15 cellular contexts compared by ENCODE assay signal in genomic region chr2:177175917-177176668, GRCh38. TPM values are rescaled to one million over a fixed set of nuclear protein-coding genes. Genes with fewer than 3 reads are reported as not detected.
A peak's percentile ranks its signal among the peaks of the same experiment; 100 is the strongest.
DNase-seq lines count a peak whose midpoint lies in the region; ATAC-seq, FAIRE-seq and TF ChIP-seq lines count a peak whose summit lies in the region.
"Had no signal": no experiment of that assay in that cellular context is flagged by ENCODE, and none has a peak within 500 bp of the region (broad histone marks: within the 10 kb centered on the region; RNA-seq: fewer than 3 reads in every experiment).

No MANE protein-coding gene starts in this region.

- CTCF ChIA-PET in Panc1 (lab: Charles Lee): interaction anchor here (0.6 kb wide), 1 partner anchor 97 kb away, joined by 3 read pairs; no protein-coding TSS in a partner anchor

- H3K27me3 Mint-ChIP-seq in mesothelial cell of epicardium (ENCODE audit: low read depth) (no peaks in the 10 kb centered on the region), nephron progenitor cell (ENCODE audit: low read depth, poor library complexity) (peaks cover 5% of the 10 kb centered on the region)
- H3K27me3 Mint-ChIP-seq: B cell had no signal

- in situ Hi-C loops in Panc1 (cut with HindIII; ENCODE audit: low pct_unique_long_range_greater_than_20kb, low sequenced_read_pairs): no loop called here

- H3K9me3 Mint-ChIP-seq in mesothelial cell of epicardium: no peaks in the 10 kb centered on the region
- no peaks in the 10 kb centered on the region for H3K9me3 Mint-ChIP-seq in nephron progenitor cell
- H3K9me3 Mint-ChIP-seq: CD4-positive, CD25-positive, alpha-beta regulatory T cell had no signal

- POLR2A ChIA-PET in Panc1 (lab: Charles Lee): no interaction called here

- DNase-seq in GM12891 (ENCODE audit: insufficient read length, low spot score): no peak
- no peak for DNase-seq in Panc1 (ENCODE audit: low read depth, low spot score)
- no peak for DNase-seq in mesothelial cell of epicardium (ENCODE audit: low spot score in 2 of 2, unreplicated experiment in 2 of 2)
- no peak for DNase-seq in testis
- no peak for DNase-seq in nephron progenitor cell
- no peak for DNase-seq in RKO (ENCODE audit: low spot score)
- DNase-seq: Caco-2; CD4-positive, CD25-positive, alpha-beta regulatory T cell; NCI-H1092; NCI-H146; OCI-M1 had no signal

- H3K4me1 ChIP-seq in Panc1 (ENCODE audit: control insufficient read depth, insufficient read depth, low read length) (peaks cover 44% of the 10 kb centered on the region), testis (peaks cover 4% of the 10 kb centered on the region)
- H3K4me1 ChIP-seq: HAP-1 had no signal

- no peak; the same call in 1 of the 2 replicates for TF ChIP-seq CTCF in Panc1 (IDR thresholded peaks at IDR 0.05)
- no peak for TF ChIP-seq CTCF in mesothelial cell of epicardium (IDR thresholded peaks at IDR 0.05; ENCODE audit: unreplicated experiment)
- no peak for TF ChIP-seq CTCF in testis (IDR thresholded peaks at IDR 0.05)
- TF ChIP-seq CTCF in nephron progenitor cell (IDR thresholded peaks at IDR 0.05): no peak

- peak; percentile 31 for FAIRE-seq in GM12891 (lab: Jason Lieb, UNC)

- H3K4me3 ChIP-seq in Panc1 (ENCODE audit: low read depth in 2 of 2, low read length in 2 of 2) (no peak overlapping the region), testis (no peak overlapping the region)
- H3K4me3 ChIP-seq: HAP-1 had no signal

- H3K27me3 ChIP-seq in Panc1 (ENCODE audit: control insufficient read depth, insufficient read depth, low read length): no peaks in the 10 kb centered on the region
- H3K27me3 ChIP-seq in testis: no peaks in the 10 kb centered on the region

- ATAC-seq in Panc1: peak; percentile 52

- whole genome bisulfite sequencing in testis, 2 donors: 87 to 90% methylated on average over 7 of the region's 7 CpGs

- no peak for TF ChIP-seq EP300 in Ishikawa (IDR thresholded peaks at IDR 0.05; ENCODE audit: borderline replicate concordance)

- H3K4me3 Mint-ChIP-seq in mesothelial cell of epicardium (no peak overlapping the region), nephron progenitor cell (no peak overlapping the region)
- H3K4me3 Mint-ChIP-seq: B cell; CD4-positive, CD25-positive, alpha-beta regulatory T cell had no signal

- H3K36me3 ChIP-seq in Panc1 (ENCODE audit: control insufficient read depth, insufficient read depth, low read length) (no peaks in the 10 kb centered on the region), testis (ENCODE audit: low read depth, missing control alignments) (no peaks in the 10 kb centered on the region)
- H3K36me3 ChIP-seq: HAP-1 had no signal

- no peaks in the 10 kb centered on the region for H3K9me3 ChIP-seq in Panc1 (ENCODE audit: control insufficient read depth, insufficient read depth, low read depth, low read length)
- no peaks in the 10 kb centered on the region for H3K9me3 ChIP-seq in testis
- H3K9me3 ChIP-seq: Caco-2, HAP-1 had no signal

- peak overlapping the region; percentile 47 for H3K27ac Mint-ChIP-seq in mesothelial cell of epicardium
- no peak overlapping the region for H3K27ac Mint-ChIP-seq in nephron progenitor cell
- H3K27ac Mint-ChIP-seq: B cell; CD4-positive, CD25-positive, alpha-beta regulatory T cell had no signal

- TF ChIP-seq POLR2A in GM12891 (IDR thresholded peaks at IDR 0.05; ENCODE audit: low read depth, low read length): no peak
- TF ChIP-seq POLR2A in testis (IDR thresholded peaks at IDR 0.05): no peak

- no peaks in the 10 kb centered on the region for H3K36me3 Mint-ChIP-seq in mesothelial cell of epicardium
- H3K36me3 Mint-ChIP-seq in nephron progenitor cell (ENCODE audit: low read depth): no peaks in the 10 kb centered on the region
- H3K36me3 Mint-ChIP-seq: CD4-positive, CD25-positive, alpha-beta regulatory T cell had no signal

- H3K27ac ChIP-seq in Panc1 (ENCODE audit: low read length): peak overlapping the region; percentile 54
- no peak overlapping the region for H3K27ac ChIP-seq in testis
- H3K27ac ChIP-seq: KMS-11 had no signal

- no TSS peak for BruUV-seq in Panc1 (replicated peaks; lab: Mats Ljungman, UMichigan)

- peaks cover 21% of the 10 kb centered on the region for H3K4me1 Mint-ChIP-seq in mesothelial cell of epicardium
- peaks cover 31% of the 10 kb centered on the region for H3K4me1 Mint-ChIP-seq in nephron progenitor cell
- H3K4me1 Mint-ChIP-seq: CD4-positive, CD25-positive, alpha-beta regulatory T cell had no signal

- TF ChIP-seq RAD21 in Ishikawa (IDR thresholded peaks at IDR 0.05; ENCODE audit: low read depth): no peak

- intact Hi-C loops in Panc1 (cut with micrococcal nuclease; ENCODE audit: unreplicated experiment): no loop called here
- intact Hi-C loops in testis (cut with DNase I; ENCODE audit: low total_unique reads): no loop called here

TF ChIP-seq in GM12891, 5 proteins besides CTCF, POLR2A, EP300 and RAD21:
- no peak for TF ChIP-seq PAX5 (IDR thresholded peaks at IDR 0.05; ENCODE audit: insufficient read depth, low read length, severe bottlenecking)
- TF ChIP-seq SPI1 (IDR thresholded peaks at IDR 0.05; ENCODE audit: low read depth, low read length): no peak
- TF ChIP-seq TAF1 (IDR thresholded peaks at IDR 0.05; ENCODE audit: low read depth, low read length): no peak
- TF ChIP-seq POU2F2 (IDR thresholded peaks at IDR 0.05; ENCODE audit: low read depth, low read length): no peak
- no peak for TF ChIP-seq POLR2AphosphoS5 (IDR thresholded peaks at IDR 0.05; ENCODE audit: low read depth, low read length)

TF ChIP-seq in Ishikawa, 13 proteins besides CTCF, POLR2A, EP300 and RAD21:
- TF ChIP-seq TEAD4 (IDR thresholded peaks at IDR 0.05) (peak; percentile 70), TAF1 (IDR thresholded peaks at IDR 0.05; ENCODE audit: low read depth) (no peak)
TF ChIP-seq in Ishikawa: peak in this region for 1.

RNA-seq across cellular contexts. Expression of gene HNRNPA3, which starts 36.5 kb away (rescaled TPM):
- polyA plus RNA-seq in GM12891 (2012; ENCODE audit: low read depth, missing spikeins): 339 TPM
- 228 TPM for total RNA-seq in Panc1 (2021; ENCODE audit: unreplicated experiment)
- 326 TPM for polyA plus RNA-seq in Panc1 (2012; ENCODE audit: insufficient read length)
- 264 to 274 TPM (median 269 TPM) in 3 replicates for total RNA-seq in mesothelial cell of epicardium
- 100 to 1,000 TPM in 1 of 2 donors, 10 to 100 TPM in 1; 81.3 to 103 TPM for total RNA-seq in testis
- polyA plus RNA-seq in testis (ENCODE audit: insufficient read depth, low read depth, low replicate concordance): 284 TPM
